1 cellular context compared by ENCODE assay signal in the genomic region with DNA sequence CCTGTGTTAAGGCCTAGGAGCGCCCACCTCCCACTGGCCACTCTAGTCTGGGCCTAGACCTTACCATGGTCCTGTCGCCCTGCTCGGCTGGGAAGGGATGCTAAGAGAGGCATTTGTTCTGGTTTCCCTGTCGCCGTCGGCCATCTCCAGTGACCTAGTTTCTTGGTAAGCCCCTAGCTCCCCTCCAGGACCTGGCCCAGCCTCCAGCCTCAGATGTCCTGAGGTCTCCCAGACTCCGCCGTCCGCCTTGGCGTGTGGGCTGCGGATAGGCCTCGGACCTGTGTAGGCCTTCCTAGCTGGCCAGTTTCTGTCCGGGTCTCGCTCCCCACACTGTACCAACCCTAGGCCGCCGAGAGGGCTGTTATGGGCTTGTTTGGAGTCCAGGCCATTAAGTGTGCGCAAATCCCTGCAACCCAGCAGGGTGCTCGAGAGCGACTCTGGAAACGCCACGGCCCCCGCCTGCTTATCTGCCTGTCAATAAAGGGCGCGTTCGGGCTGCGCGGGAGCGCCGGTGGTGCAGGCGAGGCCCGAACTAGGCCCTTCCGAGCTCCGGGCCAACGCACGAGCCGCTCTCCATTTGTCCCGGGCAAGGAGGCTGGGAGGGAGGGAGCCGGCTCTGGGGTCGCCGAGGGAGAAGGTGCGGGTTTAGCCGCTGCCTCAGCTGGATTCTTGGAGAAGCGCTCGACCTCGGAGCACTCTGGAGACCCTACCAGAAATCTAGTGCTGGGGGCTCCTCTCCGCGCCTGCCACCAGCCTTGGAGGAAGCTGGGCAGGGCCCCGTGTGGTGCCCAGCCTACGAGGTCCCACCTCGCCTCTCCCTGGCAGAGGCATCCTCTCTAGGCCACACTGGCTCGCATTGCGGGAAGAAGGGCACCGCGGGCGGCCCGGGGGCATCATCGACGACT.
TF ChIP-seq lines count a peak whose summit lies in the region.

No MANE protein-coding gene starts in this region.

TF ChIP-seq in HepG2, 621 proteins besides CTCF, POLR2A, EP300 and RAD21:
- TF ChIP-seq, protein P1, sequence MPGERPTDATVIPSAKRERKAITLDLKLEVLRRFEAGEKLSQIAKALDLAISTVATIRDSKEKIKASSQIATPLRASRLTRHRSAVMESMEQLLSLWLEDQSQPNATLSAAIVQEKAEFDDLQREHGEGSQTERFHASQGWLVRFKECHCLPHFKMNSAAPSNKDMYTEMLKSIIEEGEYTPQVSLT (CRISPR knock-in tag; IDR thresholded peaks at IDR 0.05; ENCODE audit: borderline replicate concordance, low read depth) = no peak
- TF ChIP-seq ZSCAN21 (CRISPR knock-in tag; IDR thresholded peaks at IDR 0.05; ENCODE audit: borderline replicate concordance) (no peak), RAD51 (IDR thresholded peaks at IDR 0.05; ENCODE audit: borderline replicate concordance) (no peak), CCAR2 (optimal IDR thresholded peaks at IDR 0.05; ENCODE audit: low read depth, low read length) (no peak), ZSCAN29 (CRISPR knock-in tag; conservative IDR thresholded peaks at IDR 0.05) (no peak), MED13 (CRISPR knock-in tag; IDR thresholded peaks at IDR 0.05) (no peak)
- TF ChIP-seq, protein P2, sequence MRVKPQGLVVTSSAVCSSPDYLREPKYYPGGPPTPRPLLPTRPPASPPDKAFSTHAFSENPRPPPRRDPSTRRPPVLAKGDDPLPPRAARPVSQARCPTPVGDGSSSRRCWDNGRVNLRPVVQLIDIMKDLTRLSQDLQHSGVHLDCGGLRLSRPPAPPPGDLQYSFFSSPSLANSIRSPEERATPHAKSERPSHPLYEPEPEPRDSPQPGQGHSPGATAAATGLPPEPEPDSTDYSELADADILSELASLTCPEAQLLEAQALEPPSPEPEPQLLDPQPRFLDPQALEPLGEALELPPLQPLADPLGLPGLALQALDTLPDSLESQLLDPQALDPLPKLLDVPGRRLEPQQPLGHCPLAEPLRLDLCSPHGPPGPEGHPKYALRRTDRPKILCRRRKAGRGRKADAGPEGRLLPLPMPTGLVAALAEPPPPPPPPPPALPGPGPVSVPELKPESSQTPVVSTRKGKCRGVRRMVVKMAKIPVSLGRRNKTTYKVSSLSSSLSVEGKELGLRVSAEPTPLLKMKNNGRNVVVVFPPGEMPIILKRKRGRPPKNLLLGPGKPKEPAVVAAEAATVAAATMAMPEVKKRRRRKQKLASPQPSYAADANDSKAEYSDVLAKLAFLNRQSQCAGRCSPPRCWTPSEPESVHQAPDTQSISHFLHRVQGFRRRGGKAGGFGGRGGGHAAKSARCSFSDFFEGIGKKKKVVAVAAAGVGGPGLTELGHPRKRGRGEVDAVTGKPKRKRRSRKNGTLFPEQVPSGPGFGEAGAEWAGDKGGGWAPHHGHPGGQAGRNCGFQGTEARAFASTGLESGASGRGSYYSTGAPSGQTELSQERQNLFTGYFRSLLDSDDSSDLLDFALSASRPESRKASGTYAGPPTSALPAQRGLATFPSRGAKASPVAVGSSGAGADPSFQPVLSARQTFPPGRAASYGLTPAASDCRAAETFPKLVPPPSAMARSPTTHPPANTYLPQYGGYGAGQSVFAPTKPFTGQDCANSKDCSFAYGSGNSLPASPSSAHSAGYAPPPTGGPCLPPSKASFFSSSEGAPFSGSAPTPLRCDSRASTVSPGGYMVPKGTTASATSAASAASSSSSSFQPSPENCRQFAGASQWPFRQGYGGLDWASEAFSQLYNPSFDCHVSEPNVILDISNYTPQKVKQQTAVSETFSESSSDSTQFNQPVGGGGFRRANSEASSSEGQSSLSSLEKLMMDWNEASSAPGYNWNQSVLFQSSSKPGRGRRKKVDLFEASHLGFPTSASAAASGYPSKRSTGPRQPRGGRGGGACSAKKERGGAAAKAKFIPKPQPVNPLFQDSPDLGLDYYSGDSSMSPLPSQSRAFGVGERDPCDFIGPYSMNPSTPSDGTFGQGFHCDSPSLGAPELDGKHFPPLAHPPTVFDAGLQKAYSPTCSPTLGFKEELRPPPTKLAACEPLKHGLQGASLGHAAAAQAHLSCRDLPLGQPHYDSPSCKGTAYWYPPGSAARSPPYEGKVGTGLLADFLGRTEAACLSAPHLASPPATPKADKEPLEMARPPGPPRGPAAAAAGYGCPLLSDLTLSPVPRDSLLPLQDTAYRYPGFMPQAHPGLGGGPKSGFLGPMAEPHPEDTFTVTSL (CRISPR knock-in tag; IDR thresholded peaks at IDR 0.05; ENCODE audit: borderline replicate concordance) = no peak
- TF ChIP-seq, protein P3, sequence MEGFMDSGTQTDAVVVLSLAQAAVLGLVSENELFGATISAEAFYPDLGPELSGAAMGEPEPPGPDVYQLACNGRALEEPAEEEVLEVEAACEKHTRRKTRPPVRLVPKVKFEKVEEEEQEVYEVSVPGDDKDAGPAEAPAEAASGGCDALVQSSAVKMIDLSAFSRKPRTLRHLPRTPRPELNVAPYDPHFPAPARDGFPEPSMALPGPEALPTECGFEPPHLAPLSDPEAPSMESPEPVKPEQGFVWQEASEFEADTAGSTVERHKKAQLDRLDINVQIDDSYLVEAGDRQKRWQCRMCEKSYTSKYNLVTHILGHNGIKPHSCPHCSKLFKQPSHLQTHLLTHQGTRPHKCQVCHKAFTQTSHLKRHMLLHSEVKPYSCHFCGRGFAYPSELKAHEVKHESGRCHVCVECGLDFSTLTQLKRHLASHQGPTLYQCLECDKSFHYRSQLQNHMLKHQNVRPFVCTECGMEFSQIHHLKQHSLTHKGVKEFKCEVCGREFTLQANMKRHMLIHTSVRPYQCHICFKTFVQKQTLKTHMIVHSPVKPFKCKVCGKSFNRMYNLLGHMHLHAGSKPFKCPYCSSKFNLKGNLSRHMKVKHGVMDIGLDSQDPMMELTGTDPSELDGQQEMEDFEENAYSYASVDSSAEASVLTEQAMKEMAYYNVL (CRISPR knock-in tag; IDR thresholded peaks at IDR 0.05; ENCODE audit: borderline replicate concordance) = no peak
TF ChIP-seq in HepG2: peak in this region for 0.
